9 cellular contexts compared by ENCODE assay signal in genomic region chr7:117399820-117400422, GRCh38. TPM values are rescaled to one million over a fixed set of nuclear protein-coding genes. Genes with fewer than 3 reads are reported as not detected.
DNase-seq lines count a peak whose midpoint lies in the region; ATAC-seq and TF ChIP-seq lines count a peak whose summit lies in the region.
"Had no signal": no experiment of that assay in that cellular context is flagged by ENCODE, and none has a peak within 500 bp of the region (broad histone marks: within the 10 kb centered on the region; RNA-seq: fewer than 3 reads in every experiment).

No MANE protein-coding gene starts in this region.

- no peak overlapping the region for H3K14ac ChIP-seq in neuronal stem cell (ENCODE audit: low read length)

- TF ChIP-seq CTCF in left ventricle myocardium inferior (IDR thresholded peaks at IDR 0.05; ENCODE audit: borderline replicate concordance) (peak; percentile 46), upper lobe of right lung (IDR thresholded peaks at IDR 0.05) (peak; percentile 42)

- no peak overlapping the region for H3K9ac ChIP-seq in neuronal stem cell (ENCODE audit: low read depth, low read length, poor library complexity)

- intact Hi-C loops in left ventricle myocardium inferior (cut with micrococcal nuclease) (no loop called here), Right ventricle myocardium superior (cut with DNase I) (no loop called here), upper lobe of right lung (cut with DNase I) (no loop called here)

- H4K8ac ChIP-seq in neuronal stem cell (ENCODE audit: low read depth, low read length): no peak overlapping the region

- H2AFZ ChIP-seq in neuronal stem cell (ENCODE audit: low read length): no peak overlapping the region

- H3K4ac ChIP-seq in neuronal stem cell (ENCODE audit: low read length): no peak overlapping the region

- no peak overlapping the region for H3K23ac ChIP-seq in neuronal stem cell (ENCODE audit: low read depth, low read length, poor library complexity)

- H3K4me2 ChIP-seq in neuronal stem cell (ENCODE audit: insufficient read depth, low read length, poor library complexity, severe bottlenecking): no peak overlapping the region

- DNase-seq in left ventricle myocardium inferior (no peak), Right ventricle myocardium superior (no peak), OCI-M1 (lab: John Stamatoyannopoulos, UW) (peak; percentile 48), fibroblast of peridontal ligament (ENCODE audit: extremely low read depth) (peak; percentile 28), upper lobe of right lung (no peak), neuronal stem cell (ENCODE audit: low spot score) (no peak)
- no peak for DNase-seq in activated CD8-positive, alpha-beta memory T cell treated with anti-CD3 and anti-CD28 coated beads, Interleukin-2, amount 50 U/mL, for 48 hours
- no peak for DNase-seq in activated CD4-positive, alpha-beta T cell treated with anti-CD3 and anti-CD28 coated beads for 48 hours
- DNase-seq: stimulated activated naive CD4-positive, alpha-beta T cell treated with Interleukin-2 at 50 U/mL for 16 hours had no signal

- H3K27me3 ChIP-seq in left ventricle myocardium inferior (ENCODE audit: low read depth) (no peaks in the 10 kb centered on the region), upper lobe of right lung (no peaks in the 10 kb centered on the region), neuronal stem cell (ENCODE audit: control insufficient read depth in 3 of 3, insufficient read depth in 3 of 3, low read depth in 1 of 3, low read length in 3 of 3) (no peaks in the 10 kb centered on the region)

- no peak for ATAC-seq in Right ventricle myocardium superior (ENCODE audit: poor library complexity)
- no peak for ATAC-seq in upper lobe of right lung

- H3K27ac ChIP-seq in left ventricle myocardium inferior (replicated peaks): no peak overlapping the region
- H3K27ac ChIP-seq in upper lobe of right lung: no peak overlapping the region
- H3K27ac ChIP-seq in neuronal stem cell (replicated peaks; ENCODE audit: low read length): no peak overlapping the region

- no peaks in the 10 kb centered on the region for H3K4me1 ChIP-seq in left ventricle myocardium inferior
- H3K4me1 ChIP-seq in upper lobe of right lung: no peaks in the 10 kb centered on the region
- no peaks in the 10 kb centered on the region for H3K4me1 ChIP-seq in neuronal stem cell (ENCODE audit: control insufficient read depth in 2 of 2, insufficient read depth in 1 of 2, low read depth in 1 of 2, low read length in 2 of 2)

- H2BK15ac ChIP-seq in neuronal stem cell (ENCODE audit: low read length): no peak overlapping the region

- no peaks in the 10 kb centered on the region for H3K36me3 ChIP-seq in left ventricle myocardium inferior
- H3K36me3 ChIP-seq in upper lobe of right lung: no peaks in the 10 kb centered on the region
- H3K36me3 ChIP-seq in neuronal stem cell (replicated peaks in 1 of 2; ENCODE audit: control insufficient read depth in 2 of 2, insufficient read depth in 2 of 2, low read length in 2 of 2): no peaks in the 10 kb centered on the region

- no peak overlapping the region for H2BK5ac ChIP-seq in neuronal stem cell (ENCODE audit: low read length)

- H3K4me3 ChIP-seq in left ventricle myocardium inferior: no peak overlapping the region
- H3K4me3 ChIP-seq in upper lobe of right lung: no peak overlapping the region
- H3K4me3 ChIP-seq in neuronal stem cell (ENCODE audit: low read length in 2 of 2): no peak overlapping the region

- no peaks in the 10 kb centered on the region for H3K9me3 ChIP-seq in left ventricle myocardium inferior (replicated peaks)
- no peaks in the 10 kb centered on the region for H3K9me3 ChIP-seq in upper lobe of right lung
- H3K9me3 ChIP-seq in neuronal stem cell (replicated peaks in 1 of 2; ENCODE audit: control insufficient read depth in 2 of 2, insufficient read depth in 1 of 2, low read depth in 1 of 2, low read length in 2 of 2): no peaks in the 10 kb centered on the region

- H3K79me1 ChIP-seq in neuronal stem cell (ENCODE audit: low read depth, low read length): no peaks in the 10 kb centered on the region

- H3K18ac ChIP-seq in neuronal stem cell (ENCODE audit: low read length): no peak overlapping the region

- H4K91ac ChIP-seq in neuronal stem cell (ENCODE audit: low read depth, low read length, poor library complexity): no peak overlapping the region

- H2BK120ac ChIP-seq in neuronal stem cell (ENCODE audit: low read depth, low read length): no peak overlapping the region

- no peak overlapping the region for H2AK5ac ChIP-seq in neuronal stem cell (ENCODE audit: low read depth, low read length)

- H2BK12ac ChIP-seq in neuronal stem cell (ENCODE audit: low read length): no peak overlapping the region

- no CpG with 5 or more reads among the region's 4 CpGs for WGBS in neuronal stem cell (ENCODE audit: extremely low coverage in 2 of 2, insufficient read length in 2 of 2, insufficient replicate concordance in 1 of 2), 2 donors

RNA-seq across cellular contexts. Expression of gene ASZ1, which starts 27.4 kb away (rescaled TPM):
- total RNA-seq in left ventricle myocardium inferior (not detected), Right ventricle myocardium superior (not detected), upper lobe of right lung (not detected)
- polyA plus RNA-seq in neuronal stem cell (2013, experiment 1 of 2): not detected
- not detected for polyA plus RNA-seq in neuronal stem cell (2013, experiment 2 of 2)

Comparison
In these comparisons a context has a peak if more than half of its experiments do, and no peak if none do; other contexts are left out.
1. DNase-seq: peak in OCI-M1 (single experiment) and fibroblast of peridontal ligament (single experiment); none in left ventricle myocardium inferior (single experiment), Right ventricle myocardium superior (single experiment), upper lobe of right lung (single experiment), neuronal stem cell (single experiment), activated CD8-positive, alpha-beta memory T cell treated with anti-CD3 and anti-CD28 coated beads, Interleukin-2, amount 50 U/mL, for 48 hours (single experiment) and activated CD4-positive, alpha-beta T cell treated with anti-CD3 and anti-CD28 coated beads for 48 hours (single experiment).